In genomic region chr15:79440355-79440908, GRCh38 we compare ENCODE assay signal across 19 cellular contexts. TPM values are rescaled to one million over a fixed set of nuclear protein-coding genes. Genes with fewer than 3 reads are reported as not detected.
DNase-seq lines count a peak whose midpoint lies in the region; FAIRE-seq and TF ChIP-seq lines count a peak whose summit lies in the region.
"Had no signal": no experiment of that assay in that cellular context is flagged by ENCODE, and none has a peak within 500 bp of the region (broad histone marks: within the 10 kb centered on the region; RNA-seq: fewer than 3 reads in every experiment).

No MANE protein-coding gene starts in this region.

- no peak overlapping the region for H2BK12ac ChIP-seq in H1 (ENCODE audit: low read depth, low read length)

- H2BK5ac ChIP-seq in H1 (ENCODE audit: low read depth, low read length), result no peak overlapping the region

- TF ChIP-seq EP300 in H1 (IDR thresholded peaks at IDR 0.05; ENCODE audit: borderline replicate concordance in 1 of 2, low read depth in 2 of 2, low read length in 2 of 2), result no peak

- DNase-seq in DMS153 (lab: John Stamatoyannopoulos, UW), result peak; percentile 4
- no peak for DNase-seq in DMS153 treated with DMSO at 0.1 percent for 48 hours (lab: John Stamatoyannopoulos, UW; ENCODE audit: unreplicated experiment)
- DNase-seq in H7, result peak; percentile 65
- DNase-seq in H1 (ENCODE audit: low read depth in 1 of 2, low spot score in 2 of 2), result no peak
- DNase-seq in left kidney (ENCODE audit: low read depth, low spot score), result peak; percentile 19
- DNase-seq in NCI-H2196 (lab: John Stamatoyannopoulos, UW; ENCODE audit: unreplicated experiment), result no peak
- DNase-seq in superior temporal gyrus (ENCODE audit: extremely low spot score), result no peak
- DNase-seq in activated naive CD8-positive, alpha-beta T cell treated with anti-CD3 and anti-CD28 coated beads for 36 hours, result no peak
- DNase-seq: CD8-positive, alpha-beta T cell; COR-L47; DMS53; GOT3; HCEC 1CT; IMR-90 had no signal

- no peaks in the 10 kb centered on the region for H3K9me3 Mint-ChIP-seq in activated naive CD8-positive, alpha-beta T cell treated with anti-CD3 and anti-CD28 coated beads for 36 hours
- H3K9me3 Mint-ChIP-seq: CD8-positive, alpha-beta T cell had no signal

- no peak for TF ChIP-seq POLR2A in H1 (IDR thresholded peaks at IDR 0.05; ENCODE audit: control extremely low read depth in 1 of 2, low read depth in 2 of 2, low read length in 2 of 2)

- H3K27me3 Mint-ChIP-seq in activated naive CD8-positive, alpha-beta T cell treated with anti-CD3 and anti-CD28 coated beads for 36 hours, result peaks cover 2% of the 10 kb centered on the region

- no peak overlapping the region for H3K4ac ChIP-seq in H1 (replicated peaks; ENCODE audit: insufficient read length, low read depth, low read length)

- 75 to 100% methylated on average over 1 to 7 of the region's 7 CpGs for WGBS in H1 (ENCODE audit: extremely low coverage in 1 of 2, insufficient coverage in 1 of 2, insufficient read length in 1 of 2, insufficient replicate concordance in 2 of 2, low coverage in 1 of 2, low lambda C conversion rate in 2 of 2, missing lambda C conversion rate in 1 of 2), 2 experiments

- H4K20me1 ChIP-seq in H1 (replicated peaks in 1 of 2; ENCODE audit: control insufficient read depth in 1 of 2, insufficient read depth in 2 of 2, low read length in 2 of 2), result peaks cover 0 to 5% of the 10 kb centered on the region in 2 experiments

- H3K4me2 ChIP-seq in H1 (ENCODE audit: insufficient read depth in 1 of 2, low read depth in 2 of 2, low read length in 2 of 2), result no peak overlapping the region; a peak in 1 of 4 replicates

- H3K14ac ChIP-seq in H1 (ENCODE audit: insufficient read length), result no peak overlapping the region

- no peaks in the 10 kb centered on the region for H3K4me1 Mint-ChIP-seq in activated naive CD8-positive, alpha-beta T cell treated with anti-CD3 and anti-CD28 coated beads for 36 hours
- H3K4me1 Mint-ChIP-seq: CD14-positive monocyte had no signal

- FAIRE-seq in H1 (lab: Jason Lieb, UNC), result no peak
- FAIRE-seq: D721Med, GM12878, GM18507 had no signal

- no peak overlapping the region for H3K56ac ChIP-seq in H1 (replicated peaks; ENCODE audit: insufficient read length, low read depth, low read length)

- H3K18ac ChIP-seq in H1 (ENCODE audit: extremely low read depth, low read length), result no peak overlapping the region

- H4K5ac ChIP-seq in H1 (ENCODE audit: insufficient read length, low read depth, low read length), result no peak overlapping the region

- POLR2A ChIA-PET in H1 (lab: Charles Lee; ENCODE audit: partially characterized antibody), result no interaction called here

- no peaks in the 10 kb centered on the region; the same call in 1 of the 2 replicates for H3K79me1 ChIP-seq in H1 (ENCODE audit: low read depth, low read length)

- H2BK15ac ChIP-seq in H1 (ENCODE audit: low read length), result no peak overlapping the region

- H2AK5ac ChIP-seq in H1 (ENCODE audit: low read depth, low read length), result no peak overlapping the region

- no peak overlapping the region for H3K27ac ChIP-seq in H1 (ENCODE audit: low read depth, low read length)
- H3K27ac ChIP-seq: 22Rv1 had no signal

- TF ChIP-seq RAD21 in H1 (IDR thresholded peaks at IDR 0.05 in 1 of 2, conservative IDR thresholded peaks at IDR 0.05 in 1 of 2; ENCODE audit: low read depth in 2 of 2, low read length in 2 of 2), result no peak

- peak overlapping the region; percentile 17 for H2AFZ ChIP-seq in H1 (ENCODE audit: low read length)

- H4K91ac ChIP-seq in H1 (replicated peaks; ENCODE audit: insufficient read length, low read length), result no peak overlapping the region

- H3K27ac Mint-ChIP-seq in activated naive CD8-positive, alpha-beta T cell treated with anti-CD3 and anti-CD28 coated beads for 36 hours, result no peak overlapping the region
- H3K27ac Mint-ChIP-seq: CD14-positive monocyte; CD8-positive, alpha-beta T cell had no signal

- no peak overlapping the region for H3K23ac ChIP-seq in H1 (ENCODE audit: insufficient read length)

- H2BK120ac ChIP-seq in H1 (replicated peaks; ENCODE audit: low read depth, low read length), result no peak overlapping the region

- no peaks in the 10 kb centered on the region for H3K36me3 Mint-ChIP-seq in activated naive CD8-positive, alpha-beta T cell treated with anti-CD3 and anti-CD28 coated beads for 36 hours
- H3K36me3 Mint-ChIP-seq: CD14-positive monocyte; CD8-positive, alpha-beta T cell had no signal

- H3K27me3 ChIP-seq in H7 (ENCODE audit: control insufficient read depth, insufficient read depth, low read length), result no peaks in the 10 kb centered on the region
- H3K27me3 ChIP-seq in H1 (replicated peaks in 1 of 4; ENCODE audit: control insufficient read depth in 3 of 4, extremely low read depth in 1 of 4, insufficient read depth in 3 of 4, low read length in 3 of 4), result peaks cover 0 to 6% (median 3%) of the 10 kb centered on the region in 4 experiments; a peak in 4 of 7 replicates

- H3K36me3 ChIP-seq in H7 (replicated peaks; ENCODE audit: control insufficient read depth, insufficient read depth, low read length) (no peaks in the 10 kb centered on the region), H1 (ENCODE audit: control insufficient read depth in 2 of 4, insufficient read depth in 4 of 4, low read length in 3 of 4) (no peaks in the 10 kb centered on the region)

- no peak overlapping the region for H3K9ac ChIP-seq in H1 (replicated peaks in 1 of 4; ENCODE audit: extremely low read depth in 1 of 4, low read depth in 3 of 4, low read length in 3 of 4)

- peaks cover 0 to 3% (median under 1%) of the 10 kb centered on the region in 4 experiments; a peak in 1 of 7 replicates for H3K4me1 ChIP-seq in H1 (replicated peaks in 1 of 4; ENCODE audit: control insufficient read depth in 3 of 4, insufficient read depth in 4 of 4, low read length in 3 of 4)

- CTCF ChIA-PET in H1 (lab: Charles Lee; ENCODE audit: partially characterized antibody), result interaction anchor here (0.6 to 1.1 kb wide), 2 partner anchors 59 to 75 kb away, joined by 3 to 4 read pairs; no protein-coding TSS in a partner anchor

- H3K23me2 ChIP-seq in H1 (ENCODE audit: low read depth, low read length), result peaks cover 16% of the 10 kb centered on the region; the same call in 1 of the 2 replicates

- H2BK20ac ChIP-seq in H1 (ENCODE audit: low read length), result no peak overlapping the region

- no peaks in the 10 kb centered on the region for H3K9me3 ChIP-seq in H1 (ENCODE audit: insufficient read depth in 2 of 2, low read depth in 1 of 2, low read length in 1 of 2)

- no peaks in the 10 kb centered on the region for H3K79me2 ChIP-seq in H1 (ENCODE audit: control insufficient read depth in 1 of 2, insufficient read depth in 2 of 2, low read length in 2 of 2)

- no peak overlapping the region for H4K8ac ChIP-seq in H1 (ENCODE audit: extremely low read depth, insufficient read depth, low read length)

- no peak overlapping the region for H3K4me3 ChIP-seq in H7 (ENCODE audit: insufficient read depth, low read depth, low read length)
- no peak overlapping the region for H3K4me3 ChIP-seq in H1 (ENCODE audit: extremely low read depth in 1 of 4, insufficient read depth in 2 of 4, low read depth in 3 of 4, low read length in 4 of 4)
- H3K4me3 ChIP-seq: GM12878 had no signal

- no peak overlapping the region for H3K4me3 Mint-ChIP-seq in activated naive CD8-positive, alpha-beta T cell treated with anti-CD3 and anti-CD28 coated beads for 36 hours
- H3K4me3 Mint-ChIP-seq: CD14-positive monocyte; CD8-positive, alpha-beta T cell had no signal

- TF ChIP-seq CTCF in H1 (IDR thresholded peaks at IDR 0.05; ENCODE audit: control extremely low read depth in 1 of 3, insufficient read depth in 1 of 3, low read depth in 1 of 3, low read length in 3 of 3), result no peak

TF ChIP-seq in H1, 55 proteins besides CTCF, POLR2A, EP300 and RAD21:
- TF ChIP-seq, protein P1, sequence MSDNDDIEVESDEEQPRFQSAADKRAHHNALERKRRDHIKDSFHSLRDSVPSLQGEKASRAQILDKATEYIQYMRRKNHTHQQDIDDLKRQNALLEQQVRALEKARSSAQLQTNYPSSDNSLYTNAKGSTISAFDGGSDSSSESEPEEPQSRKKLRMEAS (IDR thresholded peaks at IDR 0.05), result peak; percentile 87
- TF ChIP-seq, protein P2, sequence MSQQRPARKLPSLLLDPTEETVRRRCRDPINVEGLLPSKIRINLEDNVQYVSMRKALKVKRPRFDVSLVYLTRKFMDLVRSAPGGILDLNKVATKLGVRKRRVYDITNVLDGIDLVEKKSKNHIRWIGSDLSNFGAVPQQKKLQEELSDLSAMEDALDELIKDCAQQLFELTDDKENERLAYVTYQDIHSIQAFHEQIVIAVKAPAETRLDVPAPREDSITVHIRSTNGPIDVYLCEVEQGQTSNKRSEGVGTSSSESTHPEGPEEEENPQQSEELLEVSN (IDR thresholded peaks at IDR 0.05), result peak; percentile 66
- no peak for TF ChIP-seq GTF2F1 (IDR thresholded peaks at IDR 0.05; ENCODE audit: borderline replicate concordance, low read depth, low read length)

RNA-seq across cellular contexts. Expression of gene MINAR1, which starts 8.3 kb away (rescaled TPM):
- 1.0 and 1.1 TPM in 2 replicates for total RNA-seq in H7 (2014; rRNA removed; shearing (Covaris generic))
- 0.59 and 0.67 TPM in 2 replicates for total RNA-seq in H1 (2021; fragmentation: NEBNext Ultra II Directional; extraction: Animal tissue kit (Norgen Biotek cat#: 25700))
- 0.17 and 0.19 TPM in 2 replicates for polyA plus RNA-seq in H1 (2011; rRNA removed)
- 0.25 TPM for polyA plus RNA-seq in H1 (2011; cell fraction: cytosol; rRNA removed)
- 0.50 TPM for polyA plus RNA-seq in H1 (2011; cell fraction: nucleus; rRNA removed)
- 0.25 to 0.47 TPM (median 0.33 TPM) in 4 replicates for polyA plus RNA-seq in H1 (2012, experiment 1 of 2)
- 0.03 TPM for polyA plus RNA-seq in H1 (2012, experiment 2 of 2)
- 0.34 TPM for polyA plus RNA-seq in H1 (2013, experiment 1 of 2)
- polyA plus RNA-seq in H1 (2013, experiment 2 of 2), result 0.42 TPM
- 0.63 and 0.88 TPM in 2 replicates for polyA minus RNA-seq in H1 (2011; rRNA and poly(A)+ RNA removed)
- polyA minus RNA-seq in H1 (2011; cell fraction: cytosol; rRNA and poly(A)+ RNA removed), result 0.44 TPM
- polyA minus RNA-seq in H1 (2011; cell fraction: nucleus; rRNA and poly(A)+ RNA removed), result 1.2 TPM
- under 1 TPM; 0.33 to 0.46 TPM for total RNA-seq in activated naive CD8-positive, alpha-beta T cell treated with anti-CD3 and anti-CD28 coated beads for 36 hours

Comparison
In these comparisons a context has a peak if more than half of its experiments do, and no peak if none do; other contexts are left out.
1. DNase-seq: peak in DMS153 (single experiment), H7 (single experiment) and left kidney (single experiment); none in DMS153 treated with DMSO at 0.1 percent for 48 hours (single experiment), H1 (0 of 2), NCI-H2196 (single experiment), superior temporal gyrus (single experiment) and activated naive CD8-positive, alpha-beta T cell treated with anti-CD3 and anti-CD28 coated beads for 36 hours (single experiment).